ENCODE assay signal across 16 cellular contexts in the genomic region with DNA sequence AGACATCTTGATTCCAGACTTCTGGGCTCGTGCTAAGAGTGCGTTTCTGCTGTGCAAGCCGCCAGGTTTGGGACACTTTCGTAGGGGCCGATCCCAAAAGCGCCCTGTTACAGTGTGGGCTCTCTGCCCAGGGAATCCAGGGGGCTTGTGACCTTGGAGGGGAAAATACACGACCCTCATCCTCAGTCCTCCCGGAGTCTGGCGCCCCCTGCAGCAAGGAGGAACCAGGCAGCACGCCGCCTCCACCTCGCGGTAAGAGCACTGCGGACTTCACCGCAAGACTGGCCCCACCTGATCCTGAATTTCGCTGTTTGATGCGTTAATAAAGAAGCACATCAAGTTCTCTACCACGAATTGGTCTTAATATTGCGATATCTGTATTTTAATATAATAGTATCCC. TPM values are rescaled to one million over a fixed set of nuclear protein-coding genes. Genes with fewer than 3 reads are reported as not detected.
DNase-seq lines count a peak whose midpoint lies in the region; ATAC-seq, FAIRE-seq and TF ChIP-seq lines count a peak whose summit lies in the region.
"Had no signal": no experiment of that assay in that cellular context is flagged by ENCODE, and none has a peak within 500 bp of the region (broad histone marks: within the 10 kb centered on the region; RNA-seq: fewer than 3 reads in every experiment).

No MANE protein-coding gene starts in this region.

- no peak overlapping the region for H3K4me3 Mint-ChIP-seq in activated CD4-positive, alpha-beta T cell treated with anti-CD3 and anti-CD28 coated beads for 36 hours
- no peak overlapping the region for H3K4me3 Mint-ChIP-seq in neural crest cell
- H3K4me3 Mint-ChIP-seq: stimulated activated naive B cell treated with anti-CD40 and anti-IgM and Interleukin-4, amounts not matched to agents 10 μg/mL and 1 μg/mL and 100 μg/mL, for 72 hours had no signal

- no peaks in the 10 kb centered on the region for H3K27me3 ChIP-seq in bronchial epithelial cell (ENCODE audit: control insufficient read depth, insufficient read depth, low read length)
- H3K27me3 ChIP-seq: esophagus muscularis mucosa had no signal

- TF ChIP-seq CTCF in HFF-Myc (IDR thresholded peaks at IDR 0.05; ENCODE audit: low read depth, low read length, missing control alignments) (peak; percentile 48), bronchial epithelial cell (IDR thresholded peaks at IDR 0.05; ENCODE audit: insufficient read depth, low read length, severe bottlenecking) (peak; percentile 10), neural crest cell (conservative IDR thresholded peaks at IDR 0.05) (peak; percentile 46)

- no peak overlapping the region for H3K27ac Mint-ChIP-seq in activated CD4-positive, alpha-beta T cell treated with anti-CD3 and anti-CD28 coated beads for 36 hours
- H3K27ac Mint-ChIP-seq in neural crest cell (ENCODE audit: unreplicated experiment) = peak overlapping the region; percentile 83
- H3K27ac Mint-ChIP-seq: stimulated activated naive B cell treated with anti-CD40 and anti-IgM and Interleukin-4, amounts not matched to agents 10 μg/mL and 1 μg/mL and 100 μg/mL, for 72 hours had no signal

- no peak overlapping the region for H3K4me3 ChIP-seq in HFF-Myc (replicated peaks; ENCODE audit: low read depth, low read length)
- H3K4me3 ChIP-seq in bronchial epithelial cell (ENCODE audit: low read depth, low read length) = no peak overlapping the region
- H3K4me3 ChIP-seq: esophagus muscularis mucosa had no signal

- H3K36me3 Mint-ChIP-seq in activated CD4-positive, alpha-beta T cell treated with anti-CD3 and anti-CD28 coated beads for 36 hours (ENCODE audit: low read depth) = peaks cover 51% of the 10 kb centered on the region
- peaks cover 8% of the 10 kb centered on the region for H3K36me3 Mint-ChIP-seq in neural crest cell (ENCODE audit: low read depth)

- POLR2A ChIA-PET in activated CD4-positive, alpha-beta T cell treated with anti-CD3 and anti-CD28 coated beads for 36 hours (lab: Charles Lee) = no interaction called here

- DNase-seq in activated CD4-positive, alpha-beta T cell treated with anti-CD3 and anti-CD28 coated beads for 36 hours = peak; percentile 48
- no peak for DNase-seq in activated CD4-positive, alpha-beta T cell treated with anti-CD3 and anti-CD28 coated beads for 4 hours
- no peak for DNase-seq in HFF-Myc (ENCODE audit: extremely low read depth, low read depth)
- DNase-seq in bronchial epithelial cell (ENCODE audit: low read depth) = no peak
- DNase-seq in neural crest cell (ENCODE audit: low read depth, low spot score) = no peak
- no peak for DNase-seq in NCI-H1105 treated with DMSO at 0.1 percent for 48 hours (lab: John Stamatoyannopoulos, UW)
- DNase-seq in cerebellar nuclear complex (lab: John Stamatoyannopoulos, UW) = no peak
- no peak for DNase-seq in NCI-H2227 treated with DMSO at 0.1 percent for 48 hours (lab: John Stamatoyannopoulos, UW)
- DNase-seq: activated CD8-positive, alpha-beta memory T cell treated with anti-CD3 and anti-CD28 coated beads, Interleukin-2, amount 50 U/mL, for 48 hours; left cardiac atrium; NCI-H1417 treated with DMSO at 0.1 percent for 48 hours; stimulated activated naive B cell treated with anti-CD40 and anti-IgM and Interleukin-4, amounts not matched to agents 10 μg/mL and 1 μg/mL and 100 μg/mL, for 72 hours; T-helper 9 cell had no signal

- FAIRE-seq in bronchial epithelial cell (lab: Jason Lieb, UNC) = no peak
- FAIRE-seq: astrocyte, GM19239 had no signal

- H3K27me3 Mint-ChIP-seq in activated CD4-positive, alpha-beta T cell treated with anti-CD3 and anti-CD28 coated beads for 36 hours = no peaks in the 10 kb centered on the region
- no peaks in the 10 kb centered on the region for H3K27me3 Mint-ChIP-seq in neural crest cell (ENCODE audit: low read depth)
- H3K27me3 Mint-ChIP-seq: stimulated activated naive B cell treated with anti-CD40 and anti-IgM and Interleukin-4, amounts not matched to agents 10 μg/mL and 1 μg/mL and 100 μg/mL, for 72 hours had no signal

- ATAC-seq in activated CD4-positive, alpha-beta T cell treated with anti-CD3 and anti-CD28 coated beads for 36 hours = no peak
- ATAC-seq: left cardiac atrium; stimulated activated naive B cell treated with anti-CD40 and anti-IgM and Interleukin-4, amounts not matched to agents 10 μg/mL and 1 μg/mL and 100 μg/mL, for 72 hours had no signal

- intact Hi-C loops in activated CD4-positive, alpha-beta T cell treated with anti-CD3 and anti-CD28 coated beads for 36 hours (cut with DNase I, micrococcal nuclease) = loop anchor here in 1 of 2 experiments (5.0 kb wide), 1 partner anchor 41 kb away; the partner anchor contains the start of gene HCN2

- CTCF ChIA-PET in activated CD4-positive, alpha-beta T cell treated with anti-CD3 and anti-CD28 coated beads for 36 hours (lab: Charles Lee) = no interaction called here

- peaks cover 5% of the 10 kb centered on the region for H3K36me3 ChIP-seq in bronchial epithelial cell (ENCODE audit: control insufficient read depth, insufficient read depth, low read length)

- peaks cover 20% of the 10 kb centered on the region for H3K4me1 Mint-ChIP-seq in activated CD4-positive, alpha-beta T cell treated with anti-CD3 and anti-CD28 coated beads for 36 hours
- H3K4me1 Mint-ChIP-seq in neural crest cell = peaks cover 12% of the 10 kb centered on the region

- no peaks in the 10 kb centered on the region for H3K9me3 Mint-ChIP-seq in activated CD4-positive, alpha-beta T cell treated with anti-CD3 and anti-CD28 coated beads for 36 hours (ENCODE audit: low read depth)
- H3K9me3 Mint-ChIP-seq in neural crest cell = no peaks in the 10 kb centered on the region
- H3K9me3 Mint-ChIP-seq: stimulated activated naive B cell treated with anti-CD40 and anti-IgM and Interleukin-4, amounts not matched to agents 10 μg/mL and 1 μg/mL and 100 μg/mL, for 72 hours had no signal

RNA-seq across cellular contexts. Expression of gene POLRMT, which starts 5.2 kb away (rescaled TPM):
- total RNA-seq in activated CD4-positive, alpha-beta T cell treated with anti-CD3 and anti-CD28 coated beads for 36 hours = 10 to 100 TPM; 69.0 to 77.4 TPM
- total RNA-seq in bronchial epithelial cell (27.5 and 29.0 TPM in 2 replicates), neural crest cell (69.7 and 71.1 TPM in 2 replicates)

RNA-seq across cellular contexts. Expression of gene FGF22, which starts 11.5 kb away (rescaled TPM):
- total RNA-seq in activated CD4-positive, alpha-beta T cell treated with anti-CD3 and anti-CD28 coated beads for 36 hours = not detected
- not detected in 2 replicates for total RNA-seq in bronchial epithelial cell
- total RNA-seq in neural crest cell = 0.51 and 0.84 TPM in 2 replicates

RNA-seq across cellular contexts. Expression of gene RNF126, which starts 34.8 kb away (rescaled TPM):
- total RNA-seq in activated CD4-positive, alpha-beta T cell treated with anti-CD3 and anti-CD28 coated beads for 36 hours = 10 to 100 TPM; 83.0 to 91.3 TPM
- total RNA-seq in bronchial epithelial cell (28.3 and 42.6 TPM in 2 replicates), neural crest cell (50.6 and 55.9 TPM in 2 replicates)

RNA-seq across cellular contexts. Expression of gene HCN2, which starts 38.5 kb away (rescaled TPM):
- total RNA-seq in activated CD4-positive, alpha-beta T cell treated with anti-CD3 and anti-CD28 coated beads for 36 hours = under 1 TPM; 0.48 to 0.53 TPM
- under 0.01 and 0.51 TPM in 2 replicates for total RNA-seq in bronchial epithelial cell
- total RNA-seq in neural crest cell = 0.71 and 0.84 TPM in 2 replicates

RNA-seq across cellular contexts. Expression of gene FSTL3, which starts 48.0 kb away (rescaled TPM):
- 10 to 100 TPM in 1 of 2 experiments, 1 to 10 TPM in 1; 8.5 to 10.1 TPM for total RNA-seq in activated CD4-positive, alpha-beta T cell treated with anti-CD3 and anti-CD28 coated beads for 36 hours
- 80.6 and 143 TPM in 2 replicates for total RNA-seq in bronchial epithelial cell
- total RNA-seq in neural crest cell = 7.7 and 8.9 TPM in 2 replicates
